ENCODE assay signal across 1 cellular context in genomic region chr6:43509142-43509983, GRCh38.
TF ChIP-seq lines count a peak whose summit lies in the region.

No MANE protein-coding gene starts in this region.

TF ChIP-seq in HEK293, 187 proteins besides CTCF, POLR2A, EP300 and RAD21 (continued from another document):
- TF ChIP-seq, protein P1, sequence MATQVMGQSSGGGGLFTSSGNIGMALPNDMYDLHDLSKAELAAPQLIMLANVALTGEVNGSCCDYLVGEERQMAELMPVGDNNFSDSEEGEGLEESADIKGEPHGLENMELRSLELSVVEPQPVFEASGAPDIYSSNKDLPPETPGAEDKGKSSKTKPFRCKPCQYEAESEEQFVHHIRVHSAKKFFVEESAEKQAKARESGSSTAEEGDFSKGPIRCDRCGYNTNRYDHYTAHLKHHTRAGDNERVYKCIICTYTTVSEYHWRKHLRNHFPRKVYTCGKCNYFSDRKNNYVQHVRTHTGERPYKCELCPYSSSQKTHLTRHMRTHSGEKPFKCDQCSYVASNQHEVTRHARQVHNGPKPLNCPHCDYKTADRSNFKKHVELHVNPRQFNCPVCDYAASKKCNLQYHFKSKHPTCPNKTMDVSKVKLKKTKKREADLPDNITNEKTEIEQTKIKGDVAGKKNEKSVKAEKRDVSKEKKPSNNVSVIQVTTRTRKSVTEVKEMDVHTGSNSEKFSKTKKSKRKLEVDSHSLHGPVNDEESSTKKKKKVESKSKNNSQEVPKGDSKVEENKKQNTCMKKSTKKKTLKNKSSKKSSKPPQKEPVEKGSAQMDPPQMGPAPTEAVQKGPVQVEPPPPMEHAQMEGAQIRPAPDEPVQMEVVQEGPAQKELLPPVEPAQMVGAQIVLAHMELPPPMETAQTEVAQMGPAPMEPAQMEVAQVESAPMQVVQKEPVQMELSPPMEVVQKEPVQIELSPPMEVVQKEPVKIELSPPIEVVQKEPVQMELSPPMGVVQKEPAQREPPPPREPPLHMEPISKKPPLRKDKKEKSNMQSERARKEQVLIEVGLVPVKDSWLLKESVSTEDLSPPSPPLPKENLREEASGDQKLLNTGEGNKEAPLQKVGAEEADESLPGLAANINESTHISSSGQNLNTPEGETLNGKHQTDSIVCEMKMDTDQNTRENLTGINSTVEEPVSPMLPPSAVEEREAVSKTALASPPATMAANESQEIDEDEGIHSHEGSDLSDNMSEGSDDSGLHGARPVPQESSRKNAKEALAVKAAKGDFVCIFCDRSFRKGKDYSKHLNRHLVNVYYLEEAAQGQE (tag by site-specific recombination; IDR thresholded peaks at IDR 0.05), result no peak
- peak; percentile 82 for TF ChIP-seq ZNF600 (tag by site-specific recombination; IDR thresholded peaks at IDR 0.05)
- TF ChIP-seq HOXC10 (CRISPR knock-in tag; IDR thresholded peaks at IDR 0.05), result 0 out of 2 replicates have a peak, but pooled peaks have one; percentile 35
- TF ChIP-seq ZNF2 (tag by site-specific recombination; IDR thresholded peaks at IDR 0.05), result peak; percentile 58
- TF ChIP-seq, protein P2, sequence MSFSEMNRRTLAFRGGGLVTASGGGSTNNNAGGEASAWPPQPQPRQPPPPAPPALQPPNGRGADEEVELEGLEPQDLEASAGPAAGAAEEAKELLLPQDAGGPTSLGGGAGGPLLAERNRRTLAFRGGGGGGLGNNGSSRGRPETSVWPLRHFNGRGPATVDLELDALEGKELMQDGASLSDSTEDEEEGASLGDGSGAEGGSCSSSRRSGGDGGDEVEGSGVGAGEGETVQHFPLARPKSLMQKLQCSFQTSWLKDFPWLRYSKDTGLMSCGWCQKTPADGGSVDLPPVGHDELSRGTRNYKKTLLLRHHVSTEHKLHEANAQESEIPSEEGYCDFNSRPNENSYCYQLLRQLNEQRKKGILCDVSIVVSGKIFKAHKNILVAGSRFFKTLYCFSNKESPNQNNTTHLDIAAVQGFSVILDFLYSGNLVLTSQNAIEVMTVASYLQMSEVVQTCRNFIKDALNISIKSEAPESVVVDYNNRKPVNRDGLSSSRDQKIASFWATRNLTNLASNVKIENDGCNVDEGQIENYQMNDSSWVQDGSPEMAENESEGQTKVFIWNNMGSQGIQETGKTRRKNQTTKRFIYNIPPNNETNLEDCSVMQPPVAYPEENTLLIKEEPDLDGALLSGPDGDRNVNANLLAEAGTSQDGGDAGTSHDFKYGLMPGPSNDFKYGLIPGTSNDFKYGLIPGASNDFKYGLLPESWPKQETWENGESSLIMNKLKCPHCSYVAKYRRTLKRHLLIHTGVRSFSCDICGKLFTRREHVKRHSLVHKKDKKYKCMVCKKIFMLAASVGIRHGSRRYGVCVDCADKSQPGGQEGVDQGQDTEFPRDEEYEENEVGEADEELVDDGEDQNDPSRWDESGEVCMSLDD (tag by site-specific recombination; IDR thresholded peaks at IDR 0.05), result peak; percentile 75; the same call in 1 of the 2 replicates
- no peak for TF ChIP-seq ZEB2 (tag by site-specific recombination; IDR thresholded peaks at IDR 0.05)
- 0 out of 2 replicates have a peak, but pooled peaks have one; percentile 39 for TF ChIP-seq GLIS2 (tag by site-specific recombination; IDR thresholded peaks at IDR 0.05)
- no peak for TF ChIP-seq HOXD13 (CRISPR knock-in tag; IDR thresholded peaks at IDR 0.05; ENCODE audit: borderline replicate concordance)
- no peak for TF ChIP-seq ZNF174 (tag by site-specific recombination; IDR thresholded peaks at IDR 0.05)
- TF ChIP-seq ZBTB20 (tag by site-specific recombination; IDR thresholded peaks at IDR 0.05), result peak; percentile 65; the same call in 1 of the 2 replicates
- TF ChIP-seq ZNF223 (tag by site-specific recombination; IDR thresholded peaks at IDR 0.05), result peak; percentile 86
- TF ChIP-seq, protein P3, sequence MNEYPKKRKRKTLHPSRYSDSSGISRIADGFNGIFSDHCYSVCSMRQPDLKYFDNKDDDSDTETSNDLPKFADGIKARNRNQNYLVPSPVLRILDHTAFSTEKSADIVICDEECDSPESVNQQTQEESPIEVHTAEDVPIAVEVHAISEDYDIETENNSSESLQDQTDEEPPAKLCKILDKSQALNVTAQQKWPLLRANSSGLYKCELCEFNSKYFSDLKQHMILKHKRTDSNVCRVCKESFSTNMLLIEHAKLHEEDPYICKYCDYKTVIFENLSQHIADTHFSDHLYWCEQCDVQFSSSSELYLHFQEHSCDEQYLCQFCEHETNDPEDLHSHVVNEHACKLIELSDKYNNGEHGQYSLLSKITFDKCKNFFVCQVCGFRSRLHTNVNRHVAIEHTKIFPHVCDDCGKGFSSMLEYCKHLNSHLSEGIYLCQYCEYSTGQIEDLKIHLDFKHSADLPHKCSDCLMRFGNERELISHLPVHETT (tag by site-specific recombination; IDR thresholded peaks at IDR 0.05), result no peak
- TF ChIP-seq ZNF664 (tag by site-specific recombination; IDR thresholded peaks at IDR 0.05), result no peak
- 0 out of 2 replicates have a peak, but pooled peaks have one; percentile 4 for TF ChIP-seq ZNF335 (tag by site-specific recombination; conservative IDR thresholded peaks at IDR 0.05)
